In the genomic region with DNA sequence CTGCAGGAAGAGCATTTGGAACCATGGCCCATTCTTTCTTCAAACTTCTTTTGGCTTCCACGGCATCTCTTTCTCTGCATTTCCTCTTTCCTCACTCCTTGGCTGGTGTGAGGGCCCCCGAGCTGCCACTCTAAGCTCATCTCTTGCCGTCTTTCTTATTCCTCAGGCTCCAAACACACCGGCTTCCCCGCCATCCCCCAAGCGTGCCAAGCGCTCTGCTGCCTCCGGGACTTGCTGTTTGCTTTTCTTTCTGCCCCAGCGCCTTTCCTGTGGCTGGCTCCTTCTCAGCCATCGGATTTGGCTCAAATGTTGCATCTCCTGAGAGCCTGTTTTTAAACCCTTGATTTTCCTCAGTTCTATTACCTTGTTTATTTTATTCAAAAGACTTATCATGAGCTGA, we compare ENCODE assay signal across 22 cellular contexts.
"Had no signal": no experiment of that assay in that cellular context is flagged by ENCODE, and none has a peak within 500 bp of the region (broad histone marks: within the 10 kb centered on the region; RNA-seq: fewer than 3 reads in every experiment).

No MANE protein-coding gene starts in this region.

- H3K9me3 Mint-ChIP-seq: stimulated activated memory B cell treated with anti-CD40 and anti-IgM and Interleukin-4, amounts not matched to agents 10 μg/mL and 1 μg/mL and 100 μg/mL, for 72 hours; stimulated activated naive CD8-positive, alpha-beta T cell treated with anti-CD3 and anti-CD28 coated beads, Interleukin-15, Interleukin-2, amounts not matched to agents 100 ng/mL and 50 ng/mL, for 24 hours had no signal

- H3K4me3 Mint-ChIP-seq: naive B cell; naive thymus-derived CD8-positive, alpha-beta T cell; natural killer cell treated with Interleukin-12 subunit alpha and Interleukin-12 subunit beta and Interleukin-15 and Interleukin-18, amount 100 ng/mL, for 72 hours; neural progenitor cell; stimulated activated memory B cell treated with anti-CD40 and anti-IgM and Interleukin-4, amounts not matched to agents 10 μg/mL and 1 μg/mL and 100 μg/mL, for 72 hours; stimulated activated naive CD8-positive, alpha-beta T cell treated with anti-CD3 and anti-CD28 coated beads, Interleukin-15, Interleukin-2, amounts not matched to agents 100 ng/mL and 50 ng/mL, for 24 hours had no signal

- DNase-seq: naive B cell; naive thymus-derived CD8-positive, alpha-beta T cell; occipital lobe; ovary; psoas muscle; right cardiac atrium; right lobe of liver; sigmoid colon; small intestine; stimulated activated CD4-positive, alpha-beta T cell treated with anti-CD3 and anti-CD28 coated beads, Interleukin-15, amount 100 ng/mL, for 24 hours; stimulated activated CD4-positive, alpha-beta T cell treated with anti-CD3 and anti-CD28 coated beads, Interleukin-2, amount 100 ng/mL, for 24 hours; stimulated activated CD4-positive, alpha-beta T cell treated with anti-CD3 and anti-CD28 coated beads, Interleukin-2, amount 100 ng/mL, for 48 hours; stimulated activated CD4-positive, alpha-beta T cell treated with anti-CD3 and anti-CD28 coated beads, Interleukin-4, amount 100 ng/mL, for 4 hours; stimulated activated CD8-positive, alpha-beta memory T cell treated with anti-CD3 and anti-CD28 coated beads, Interleukin-4, amount 100 ng/mL, for 48 hours; stimulated activated naive CD4-positive, alpha-beta T cell; stomach; trophoblast cell had no signal

- H3K36me3 Mint-ChIP-seq: naive B cell; natural killer cell treated with Interleukin-12 subunit alpha and Interleukin-12 subunit beta and Interleukin-15 and Interleukin-18, amount 100 ng/mL, for 72 hours; neural progenitor cell; stimulated activated memory B cell treated with anti-CD40 and anti-IgM and Interleukin-4, amounts not matched to agents 10 μg/mL and 1 μg/mL and 100 μg/mL, for 72 hours had no signal

- H3K27me3 Mint-ChIP-seq: naive B cell; stimulated activated naive CD8-positive, alpha-beta T cell treated with anti-CD3 and anti-CD28 coated beads, Interleukin-15, Interleukin-2, amounts not matched to agents 100 ng/mL and 50 ng/mL, for 24 hours had no signal

- H3K4me1 Mint-ChIP-seq: naive B cell; neural progenitor cell; stimulated activated memory B cell treated with anti-CD40 and anti-IgM and Interleukin-4, amounts not matched to agents 10 μg/mL and 1 μg/mL and 100 μg/mL, for 72 hours had no signal

- H3K27ac Mint-ChIP-seq: naive B cell; natural killer cell treated with Interleukin-12 subunit alpha and Interleukin-12 subunit beta and Interleukin-15 and Interleukin-18, amount 100 ng/mL, for 72 hours; neural progenitor cell; progenitor cell of endocrine pancreas; stimulated activated memory B cell treated with anti-CD40 and anti-IgM and Interleukin-4, amounts not matched to agents 10 μg/mL and 1 μg/mL and 100 μg/mL, for 72 hours; stimulated activated naive CD8-positive, alpha-beta T cell treated with anti-CD3 and anti-CD28 coated beads, Interleukin-15, Interleukin-2, amounts not matched to agents 100 ng/mL and 50 ng/mL, for 24 hours had no signal
